ENCODE assay signal across 23 cellular contexts in the genomic region with DNA sequence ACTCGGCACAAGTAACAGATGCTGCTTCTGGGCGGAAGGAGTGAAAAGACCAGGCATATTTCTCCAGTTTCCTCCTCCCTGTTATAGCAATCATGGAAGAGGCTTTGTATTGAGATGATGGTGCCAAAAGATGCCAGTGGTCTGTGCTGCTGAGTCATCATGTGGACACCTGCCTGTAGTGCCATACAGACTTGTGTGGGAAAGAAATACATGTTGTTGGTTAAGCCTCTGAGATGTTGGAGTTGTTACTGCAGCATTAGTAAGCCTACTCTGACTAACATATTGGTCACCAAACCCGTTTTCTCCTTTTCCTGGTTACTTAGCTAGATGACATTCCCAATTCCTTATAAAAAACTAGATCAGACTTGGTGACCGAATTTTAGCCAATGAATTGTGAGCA.
DNase-seq lines count a peak whose midpoint lies in the region; ATAC-seq, FAIRE-seq and TF ChIP-seq lines count a peak whose summit lies in the region.
"Had no signal": no experiment of that assay in that cellular context is flagged by ENCODE, and none has a peak within 500 bp of the region (broad histone marks: within the 10 kb centered on the region; RNA-seq: fewer than 3 reads in every experiment).

No MANE protein-coding gene starts in this region.

- H4K20me1 ChIP-seq in HepG2 (ENCODE audit: insufficient read depth, low read length): no peaks in the 10 kb centered on the region

- CTCF ChIA-PET in HepG2 (lab: Yijun Ruan, JAX; ENCODE audit: low intra/inter-chr PET ratio, low total read pairs): no interaction called here

- DNase-seq in HepG2 (ENCODE audit: low spot score) (no peak), right lobe of liver (no peak), RPMI7951 (ENCODE audit: low read depth) (peak; percentile 75), fibroblast of mammary gland (ENCODE audit: low read depth) (peak; percentile 92), urothelium cell line (ENCODE audit: low spot score) (peak; percentile 17), T-helper 2 cell (no peak), NCI-H2081 treated with DMSO at 0.1 percent for 48 hours (lab: John Stamatoyannopoulos, UW) (no peak)
- DNase-seq: activated CD4-positive, alpha-beta T cell treated with anti-CD3 and anti-CD28 coated beads for 1 hour; activated CD8-positive, alpha-beta T cell treated with anti-CD3 and anti-CD28 coated beads, Interleukin-2, amount 10 ng/mL, durations not matched to agents 7 days and 5 days; activated gamma-delta T cell treated with Interleukin-2 at 50 U/mL for 16 hours; activated T-cell treated with anti-CD3 and anti-CD28 coated beads, Interleukin-2, amount 50 U/mL, for 1 hour; adrenal gland; Calu3; H7; left ventricle myocardium superior; mucosa of descending colon; NCI-H1105; NCI-H2081 had no signal

- 13% methylated on average over 4 of the region's 4 CpGs for WGBS in HepG2 (ENCODE audit: low lambda C conversion rate)
- 73% methylated on average over 4 of the region's 4 CpGs for WGBS in right lobe of liver (ENCODE audit: insufficient coverage, low coverage, low lambda C conversion rate, missing lambda C conversion rate)

- no peak overlapping the region for H3K4me3 ChIP-seq in HepG2 (replicated peaks in 1 of 3; ENCODE audit: insufficient read depth in 1 of 3, low read depth in 2 of 3, low read length in 3 of 3)
- no peak overlapping the region for H3K4me3 ChIP-seq in right lobe of liver
- no peak overlapping the region for H3K4me3 ChIP-seq in fibroblast of mammary gland (ENCODE audit: control insufficient read depth, low read depth, low read length)
- H3K4me3 ChIP-seq: adrenal gland, coronary artery, mucosa of descending colon, vagina had no signal

- intact Hi-C loops in HepG2 (cut with micrococcal nuclease; ENCODE audit: unreplicated experiment): no loop called here
- intact Hi-C loops in right lobe of liver (cut with DNase I): no loop called here

- H3K27ac ChIP-seq in HepG2 (ENCODE audit: extremely low read length, insufficient read depth, low read length) (no peak overlapping the region), right lobe of liver (no peak overlapping the region)
- H3K27ac ChIP-seq: adrenal gland, C4-2B, coronary artery, vagina had no signal

- no peaks in the 10 kb centered on the region for H3K79me2 ChIP-seq in HepG2 (ENCODE audit: insufficient read depth, low read length)

- peaks cover 16% of the 10 kb centered on the region for H3K9me3 ChIP-seq in HepG2 (ENCODE audit: low read length)
- H3K9me3 ChIP-seq in right lobe of liver: no peaks in the 10 kb centered on the region

- TF ChIP-seq POLR2A in HepG2 (IDR thresholded peaks at IDR 0.05; ENCODE audit: insufficient read depth in 1 of 2, low read depth in 2 of 2, low read length in 2 of 2) (no peak), right lobe of liver (IDR thresholded peaks at IDR 0.05) (no peak)

- in situ Hi-C loops in HepG2 (cut with HindIII; ENCODE audit: extremely low pct_ligation_motif_present, low pct_unique_long_range_greater_than_20kb): loop anchor here (25.0 kb wide), 1 partner anchor 108 kb away; no protein-coding TSS in a partner anchor

- TF ChIP-seq RAD21 in HepG2 (CRISPR knock-in tag; IDR thresholded peaks at IDR 0.05): no peak

- POLR2A ChIA-PET in HepG2 (lab: Yijun Ruan, JAX): no interaction called here

- H3K4me1 ChIP-seq in HepG2 (ENCODE audit: insufficient read depth, low read length) (no peaks in the 10 kb centered on the region), right lobe of liver (no peaks in the 10 kb centered on the region)
- H3K4me1 ChIP-seq: adrenal gland, vagina had no signal

- no peak for TF ChIP-seq CTCF in HepG2 (CRISPR knock-in tag; IDR thresholded peaks at IDR 0.05)
- TF ChIP-seq CTCF in right lobe of liver (IDR thresholded peaks at IDR 0.05): no peak
- no peak for TF ChIP-seq CTCF in fibroblast of mammary gland (conservative IDR thresholded peaks at IDR 0.05; ENCODE audit: control insufficient read depth, insufficient read depth, low read depth, low read length)

- H3K4me2 ChIP-seq in HepG2 (ENCODE audit: low read depth, low read length): no peak overlapping the region

- H3K36me3 ChIP-seq in HepG2 (replicated peaks in 1 of 2; ENCODE audit: control insufficient read depth in 1 of 2, insufficient read depth in 2 of 2, low read length in 2 of 2): no peaks in the 10 kb centered on the region
- H3K36me3 ChIP-seq in right lobe of liver: no peaks in the 10 kb centered on the region
- H3K36me3 ChIP-seq: adrenal gland, vagina had no signal

- BruUV-seq in HepG2 (replicated peaks; lab: Mats Ljungman, UMichigan): no TSS peak

- TF ChIP-seq EP300 in HepG2 (IDR thresholded peaks at IDR 0.05; ENCODE audit: low read depth in 2 of 2, low read length in 2 of 2) (no peak), HepG2 (CRISPR knock-in tag; IDR thresholded peaks at IDR 0.05; ENCODE audit: borderline replicate concordance) (no peak)

- no peak overlapping the region for H2AFZ ChIP-seq in HepG2 (ENCODE audit: low read length)

- FAIRE-seq in HepG2 (lab: Jason Lieb, UNC) (no peak), urothelium cell line (lab: Jason Lieb, UNC) (no peak)
- FAIRE-seq: TTC549 had no signal

- no peak for ATAC-seq in HepG2
- no peak for ATAC-seq in right lobe of liver
- ATAC-seq in HG03457 (IDR thresholded peaks at IDR 0.05; ENCODE audit: unreplicated experiment): no peak
- ATAC-seq: activated CD8-positive, alpha-beta T cell treated with anti-CD3 and anti-CD28 coated beads, Interleukin-2, amount 10 ng/mL, durations not matched to agents 7 days and 5 days; left ventricle myocardium superior; mucosa of descending colon had no signal

- H3K27me3 ChIP-seq in HepG2 (ENCODE audit: control insufficient read depth in 1 of 2, insufficient read depth in 2 of 2, low read length in 2 of 2) (no peaks in the 10 kb centered on the region; a peak in 1 of 5 replicates), right lobe of liver (no peaks in the 10 kb centered on the region)
- H3K27me3 ChIP-seq: adrenal gland, vagina had no signal

- H3K9ac ChIP-seq in HepG2 (ENCODE audit: insufficient read depth, low read depth, low read length): no peak overlapping the region

TF ChIP-seq in HepG2, 621 proteins besides CTCF, POLR2A, EP300 and RAD21:
- TF ChIP-seq MAFF (IDR thresholded peaks at IDR 0.05; ENCODE audit: low read depth, low read length) (peak; percentile 42), GATAD1 (CRISPR knock-in tag; IDR thresholded peaks at IDR 0.05) (no peak), ZNF724P (CRISPR knock-in tag; IDR thresholded peaks at IDR 0.05; ENCODE audit: borderline replicate concordance) (no peak), ZNF282 (IDR thresholded peaks at IDR 0.05; ENCODE audit: partially characterized antibody) (no peak), HNF4A (CRISPR knock-in tag; IDR thresholded peaks at IDR 0.05) (no peak), CEBPB (IDR thresholded peaks at IDR 0.05; ENCODE audit: borderline replicate concordance, low read depth, low read length) (no peak), ZSCAN9 (CRISPR knock-in tag; IDR thresholded peaks at IDR 0.05; ENCODE audit: borderline replicate concordance) (no peak), MAZ (IDR thresholded peaks at IDR 0.05; ENCODE audit: borderline replicate concordance, low read depth, low read length) (no peak), MAZ (CRISPR knock-in tag; IDR thresholded peaks at IDR 0.05; ENCODE audit: low read depth) (no peak), MAFK (conservative IDR thresholded peaks at IDR 0.05 in 1 of 2, IDR thresholded peaks at IDR 0.05 in 1 of 2; ENCODE audit: low read length in 2 of 2) (peak; percentile 21 to 44; a peak in 2 of 4 replicates), ZNF878 (CRISPR knock-in tag; IDR thresholded peaks at IDR 0.05) (no peak)
- TF ChIP-seq, protein P1, sequence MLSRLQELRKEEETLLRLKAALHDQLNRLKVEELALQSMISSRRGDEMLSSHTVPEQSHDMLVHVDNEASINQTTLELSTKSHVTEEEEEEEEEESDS (CRISPR knock-in tag; IDR thresholded peaks at IDR 0.05; ENCODE audit: borderline replicate concordance): no peak
TF ChIP-seq in HepG2: peak in this region for 2.

Comparison
In these comparisons a context has a peak if more than half of its experiments do, and no peak if none do; other contexts are left out.
1. DNase-seq: peak in RPMI7951 (single experiment), fibroblast of mammary gland (single experiment) and urothelium cell line (single experiment); none in HepG2 (single experiment), right lobe of liver (0 of 3), T-helper 2 cell (0 of 5) and NCI-H2081 treated with DMSO at 0.1 percent for 48 hours (single experiment).